Comparison of ENCODE assay signal across 9 cellular contexts in the genomic region with DNA sequence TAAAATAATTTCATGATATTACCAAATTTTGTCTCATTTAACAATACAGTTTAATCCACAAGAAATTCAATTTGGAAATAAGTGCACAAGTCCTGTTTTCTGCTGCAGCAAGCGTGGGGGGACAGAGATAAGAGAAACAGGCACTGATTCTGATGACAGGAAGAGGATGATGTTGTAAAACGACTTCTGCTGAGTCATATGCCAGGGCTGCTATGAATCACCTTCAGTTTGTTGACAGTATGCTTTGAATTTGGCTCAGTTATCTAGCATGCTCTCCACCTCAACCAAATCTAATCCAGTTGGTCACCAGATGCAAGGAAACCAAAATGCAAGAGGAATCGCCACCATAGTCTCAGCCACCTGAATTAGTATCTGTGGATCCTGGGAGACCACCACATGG.
DNase-seq lines count a peak whose midpoint lies in the region; ATAC-seq and TF ChIP-seq lines count a peak whose summit lies in the region.
"Had no signal": no experiment of that assay in that cellular context is flagged by ENCODE, and none has a peak within 500 bp of the region (broad histone marks: within the 10 kb centered on the region; RNA-seq: fewer than 3 reads in every experiment).

No MANE protein-coding gene starts in this region.

- no peaks in the 10 kb centered on the region for H3K36me3 ChIP-seq in Panc1 (ENCODE audit: control insufficient read depth, insufficient read depth, low read length)

- DNase-seq in Right ventricle myocardium inferior (ENCODE audit: missing footprints) (no peak), cardiac septum (ENCODE audit: low spot score) (no peak), Panc1 (ENCODE audit: low read depth, low spot score) (no peak), foreskin fibroblast (peak; percentile 40 to 85), NCI-H187 treated with DMSO at 0.1 percent for 48 hours (lab: John Stamatoyannopoulos, UW) (no peak), activated gamma-delta T cell (lab: John Stamatoyannopoulos, UW) (no peak)
- DNase-seq in stimulated activated CD4-positive, alpha-beta T cell treated with anti-CD3 and anti-CD28 coated beads, Interleukin-12 subunit alpha, Interleukin-12 subunit beta, amount 100 ng/mL, for 4 hours = no peak
- DNase-seq: activated T-cell treated with anti-CD3 and anti-CD28 coated beads, Interleukin-2, amount 50 U/mL, for 4 hours had no signal

- TF ChIP-seq CTCF in Panc1 (IDR thresholded peaks at IDR 0.05) (no peak), foreskin fibroblast (IDR thresholded peaks at IDR 0.05; ENCODE audit: low read depth, low read length) (no peak)

- POLR2A ChIA-PET in Panc1 (lab: Charles Lee) = no interaction called here

- in situ Hi-C loops in Panc1 (cut with HindIII; ENCODE audit: low pct_unique_long_range_greater_than_20kb, low sequenced_read_pairs) = no loop called here

- CTCF ChIA-PET in Panc1 (lab: Charles Lee) = no interaction called here

- no peaks in the 10 kb centered on the region for H3K27me3 ChIP-seq in Panc1 (ENCODE audit: control insufficient read depth, insufficient read depth, low read length)

- no peak overlapping the region for H3K27ac ChIP-seq in Panc1 (ENCODE audit: low read length)

- intact Hi-C loops in Right ventricle myocardium inferior (cut with DNase I) (no loop called here), cardiac septum (cut with DNase I) (no loop called here), Panc1 (cut with micrococcal nuclease; ENCODE audit: unreplicated experiment) (no loop called here)

- H3K4me3 ChIP-seq in Panc1 (ENCODE audit: low read depth in 2 of 2, low read length in 2 of 2) (no peak overlapping the region), foreskin fibroblast (ENCODE audit: low read depth in 1 of 2, low read length in 2 of 2) (no peak overlapping the region)

- H3K9me3 ChIP-seq in Panc1 (ENCODE audit: control insufficient read depth, insufficient read depth, low read depth, low read length) = no peaks in the 10 kb centered on the region

- H3K4me1 ChIP-seq in Panc1 (ENCODE audit: control insufficient read depth, insufficient read depth, low read length) = no peaks in the 10 kb centered on the region

- no TSS peak for BruUV-seq in Panc1 (replicated peaks; lab: Mats Ljungman, UMichigan)

- peak; percentile 60 for ATAC-seq in Right ventricle myocardium inferior
- ATAC-seq in Panc1 = peak; percentile 77
- ATAC-seq in HG03520 (IDR thresholded peaks at IDR 0.05; ENCODE audit: unreplicated experiment) = no peak
- ATAC-seq: activated T-cell treated with anti-CD3 and anti-CD28 coated beads, Interleukin-2, amount 50 U/mL, for 4 hours had no signal

Comparison
In these comparisons a context has a peak if more than half of its experiments do, and no peak if none do; other contexts are left out.
1. DNase-seq: peak in foreskin fibroblast (2 of 2); none in Right ventricle myocardium inferior (single experiment), cardiac septum (single experiment), Panc1 (single experiment), stimulated activated CD4-positive, alpha-beta T cell treated with anti-CD3 and anti-CD28 coated beads, Interleukin-12 subunit alpha, Interleukin-12 subunit beta, amount 100 ng/mL, for 4 hours (single experiment), NCI-H187 treated with DMSO at 0.1 percent for 48 hours (single experiment) and activated gamma-delta T cell (single experiment).